Comparison of ENCODE assay signal across 1 cellular context in genomic region chr14:102180248-102180998, GRCh38.
TF ChIP-seq lines count a peak whose summit lies in the region.

No MANE protein-coding gene starts in this region.

TF ChIP-seq in GM12878, 131 proteins besides CTCF, POLR2A, EP300 and RAD21:
- TF ChIP-seq E2F4 (IDR thresholded peaks at IDR 0.05; ENCODE audit: low read depth, low read length) (0 out of 2 replicates have a peak, but pooled peaks have one; percentile 41), POU2F2 (IDR thresholded peaks at IDR 0.05; ENCODE audit: borderline replicate concordance, low read depth, low read length) (0 out of 3 replicates have a peak, but pooled peaks have one; percentile 62), CBFB (IDR thresholded peaks at IDR 0.05; ENCODE audit: low read depth) (no peak), WRNIP1 (IDR thresholded peaks at IDR 0.05; ENCODE audit: borderline replicate concordance, low read depth, low read length) (no peak), TCF3 (IDR thresholded peaks at IDR 0.05; ENCODE audit: borderline replicate concordance, insufficient read depth, low read depth, low read length) (no peak), SIX5 (IDR thresholded peaks at IDR 0.05; ENCODE audit: low read depth, low read length, severe bottlenecking) (no peak), CREB1 (IDR thresholded peaks at IDR 0.05; ENCODE audit: low read depth) (no peak), FOXK2 (IDR thresholded peaks at IDR 0.05) (no peak), BCL11A (IDR thresholded peaks at IDR 0.05; ENCODE audit: low read depth, low read length) (no peak)
